29 cellular contexts compared by ENCODE assay signal in genomic region chr1:241635556-241636179, GRCh38. TPM values are rescaled to one million over a fixed set of nuclear protein-coding genes. Genes with fewer than 3 reads are reported as not detected.
DNase-seq lines count a peak whose midpoint lies in the region; ATAC-seq, FAIRE-seq and TF ChIP-seq lines count a peak whose summit lies in the region.
"Had no signal": no experiment of that assay in that cellular context is flagged by ENCODE, and none has a peak within 500 bp of the region (broad histone marks: within the 10 kb centered on the region; RNA-seq: fewer than 3 reads in every experiment).

No MANE protein-coding gene starts in this region.

- no peak for DNase-seq in A549 (ENCODE audit: low read depth in 1 of 2, low spot score in 1 of 2)
- no peak for DNase-seq in GM12891 (ENCODE audit: insufficient read length, low spot score)
- no peak for DNase-seq in PC-9
- no peak for DNase-seq in stimulated activated CD4-positive, alpha-beta T cell treated with anti-CD3 and anti-CD28 coated beads, Interleukin-4, amount 100 ng/mL, for 1 hour
- DNase-seq in RWPE1 (ENCODE audit: low spot score): no peak
- DNase-seq in HepG2 (ENCODE audit: low spot score): no peak
- no peak for DNase-seq in left cardiac atrium
- DNase-seq: activated CD4-positive, alpha-beta memory T cell treated with anti-CD3 and anti-CD28 coated beads for 36 hours; activated effector memory CD4-positive, alpha-beta T cell treated with Interleukin-2 at 50 U/mL for 16 hours; body of pancreas; DND-41; effector CD4-positive, alpha-beta T cell; head of caudate nucleus; NCI-H1105; NCI-H2081; NCI-H226; NCI-H748 treated with DMSO at 0.1 percent for 48 hours; OCI-M1; psoas muscle; T1000 had no signal

- BruUV-seq in PC-9 (replicated peaks; lab: Mats Ljungman, UMichigan) (no TSS peak), HepG2 (replicated peaks; lab: Mats Ljungman, UMichigan) (no TSS peak)

- no peak overlapping the region for H3K9ac ChIP-seq in HepG2 (ENCODE audit: insufficient read depth, low read depth, low read length)

- in situ Hi-C loops in HepG2 (cut with HindIII; ENCODE audit: extremely low pct_ligation_motif_present, low pct_unique_long_range_greater_than_20kb): loop anchor here (10.0 kb wide), 1 partner anchor 111 kb away; no protein-coding TSS in a partner anchor

- H3K9me2 ChIP-seq in PC-9 (ENCODE audit: insufficient read depth): no peaks in the 10 kb centered on the region

- H3F3A ChIP-seq in PC-9 (ENCODE audit: insufficient read depth, low read depth): peaks cover 16% of the 10 kb centered on the region

- H3K27me3 ChIP-seq in PC-9 (ENCODE audit: insufficient read depth, low read depth) (no peaks in the 10 kb centered on the region), HepG2 (ENCODE audit: control insufficient read depth in 1 of 2, insufficient read depth in 2 of 2, low read length in 2 of 2) (no peaks in the 10 kb centered on the region; a peak in 1 of 5 replicates)
- H3K27me3 ChIP-seq: body of pancreas, neutrophil had no signal

- no peak overlapping the region for H3K4me3 ChIP-seq in A549
- H3K4me3 ChIP-seq in PC-9: 0 out of 2 replicates have a peak overlapping the region, but pooled peaks have one; percentile 78
- no peak overlapping the region for H3K4me3 ChIP-seq in HepG2 (replicated peaks in 1 of 3; ENCODE audit: insufficient read depth in 1 of 3, low read depth in 2 of 3, low read length in 3 of 3)
- H3K4me3 ChIP-seq: body of pancreas, psoas muscle had no signal

- H3K27ac ChIP-seq in A549: no peak overlapping the region
- H3K27ac ChIP-seq in PC-9: no peak overlapping the region
- H3K27ac ChIP-seq in RWPE1: no peak overlapping the region
- H3K27ac ChIP-seq in HepG2 (ENCODE audit: extremely low read length, insufficient read depth, low read length): no peak overlapping the region
- H3K27ac ChIP-seq: body of pancreas, neutrophil, psoas muscle had no signal

- TF ChIP-seq CTCF in A549 (IDR thresholded peaks at IDR 0.05) (no peak), PC-9 (conservative IDR thresholded peaks at IDR 0.05) (no peak), RWPE1 (conservative IDR thresholded peaks at IDR 0.05; ENCODE audit: low read depth) (no peak), HepG2 (CRISPR knock-in tag; IDR thresholded peaks at IDR 0.05) (no peak)

- WGBS in A549 (ENCODE audit: missing lambda C conversion rate): 89% methylated on average over 4 of the region's 4 CpGs
- 99% methylated on average over 4 of the region's 4 CpGs for WGBS in HepG2 (ENCODE audit: low lambda C conversion rate)

- TF ChIP-seq POLR2A in A549 (IDR thresholded peaks at IDR 0.05; ENCODE audit: low read length) (no peak), GM12891 (IDR thresholded peaks at IDR 0.05; ENCODE audit: low read depth, low read length) (no peak), HepG2 (IDR thresholded peaks at IDR 0.05; ENCODE audit: insufficient read depth in 1 of 2, low read depth in 2 of 2, low read length in 2 of 2) (no peak)

- H3K9me3 ChIP-seq in A549: no peaks in the 10 kb centered on the region
- H3K9me3 ChIP-seq in PC-9 (ENCODE audit: insufficient read depth, low read depth): no peaks in the 10 kb centered on the region
- H3K9me3 ChIP-seq in HepG2 (ENCODE audit: low read length): no peaks in the 10 kb centered on the region
- H3K9me3 ChIP-seq: body of pancreas, neutrophil, psoas muscle had no signal

- H3K4me1 ChIP-seq in A549: peaks cover 39% of the 10 kb centered on the region
- H3K4me1 ChIP-seq in PC-9 (replicated peaks; ENCODE audit: insufficient read depth): peaks cover 26% of the 10 kb centered on the region
- H3K4me1 ChIP-seq in HepG2 (ENCODE audit: insufficient read depth, low read length): peaks cover 39% of the 10 kb centered on the region

- no peak for FAIRE-seq in A549 (lab: Jason Lieb, UNC)
- peak; percentile 74 for FAIRE-seq in GM12891 (lab: Jason Lieb, UNC)
- no peak for FAIRE-seq in HepG2 (lab: Jason Lieb, UNC)
- FAIRE-seq: H1 had no signal

- H4K20me1 ChIP-seq in PC-9 (ENCODE audit: insufficient read depth): no peaks in the 10 kb centered on the region
- peaks cover 6% of the 10 kb centered on the region; the same call in 1 of the 2 replicates for H4K20me1 ChIP-seq in HepG2 (ENCODE audit: insufficient read depth, low read length)

- intact Hi-C loops in PC-9 (cut with micrococcal nuclease; ENCODE audit: unreplicated experiment) (no loop called here), HepG2 (cut with micrococcal nuclease; ENCODE audit: unreplicated experiment) (no loop called here), left cardiac atrium (cut with DNase I) (no loop called here)

- H3K79me2 ChIP-seq in PC-9 (ENCODE audit: low read depth) (peaks cover 71% of the 10 kb centered on the region), HepG2 (ENCODE audit: insufficient read depth, low read length) (peaks cover 24% of the 10 kb centered on the region)

- no peak for ATAC-seq in A549
- ATAC-seq in HG03378 (IDR thresholded peaks at IDR 0.05; ENCODE audit: unreplicated experiment): peak; percentile 34
- ATAC-seq in HepG2: no peak
- ATAC-seq in left cardiac atrium: no peak
- ATAC-seq: body of pancreas, psoas muscle, Right ventricle myocardium inferior had no signal

- POLR2A ChIA-PET in A549 (lab: Yijun Ruan, JAX): no interaction called here
- POLR2A ChIA-PET in PC-9 (lab: Charles Lee; ENCODE audit: unreplicated experiment): no interaction called here
- POLR2A ChIA-PET in RWPE1 (lab: Yijun Ruan, JAX; ENCODE audit: low non-redundant PET): no interaction called here
- POLR2A ChIA-PET in HepG2 (lab: Yijun Ruan, JAX): no interaction called here

- no peak for TF ChIP-seq RAD21 in A549 (conservative IDR thresholded peaks at IDR 0.05 in 1 of 2, IDR thresholded peaks at IDR 0.05 in 1 of 2)
- no peak for TF ChIP-seq RAD21 in HepG2 (CRISPR knock-in tag; IDR thresholded peaks at IDR 0.05)

- no peak for TF ChIP-seq EP300 in A549 (IDR thresholded peaks at IDR 0.05)
- TF ChIP-seq EP300 in HepG2 (IDR thresholded peaks at IDR 0.05; ENCODE audit: low read depth in 2 of 2, low read length in 2 of 2): no peak
- no peak for TF ChIP-seq EP300 in HepG2 (CRISPR knock-in tag; IDR thresholded peaks at IDR 0.05; ENCODE audit: borderline replicate concordance)

- H2AFZ ChIP-seq in PC-9: no peak overlapping the region
- no peak overlapping the region for H2AFZ ChIP-seq in HepG2 (ENCODE audit: low read length)

- CTCF ChIA-PET in A549 (lab: Yijun Ruan, JAX) (interaction anchor here (0.7 to 4.2 kb wide), 2 partner anchors 8 to 25 kb away, joined by 3 to 24 read pairs; no protein-coding TSS in a partner anchor), PC-9 (lab: Charles Lee) (interaction anchor here (0.6 kb wide), 1 partner anchor 138 kb away, joined by 4 read pairs; no protein-coding TSS in a partner anchor), RWPE1 (lab: Yijun Ruan, JAX) (no interaction called here), HepG2 (lab: Yijun Ruan, JAX; ENCODE audit: low intra/inter-chr PET ratio, low total read pairs) (no interaction called here)

- H3K36me3 ChIP-seq in PC-9 (ENCODE audit: low read depth) (peaks cover 35% of the 10 kb centered on the region), HepG2 (replicated peaks in 1 of 2; ENCODE audit: control insufficient read depth in 1 of 2, insufficient read depth in 2 of 2, low read length in 2 of 2) (peaks cover 2 to 18% of the 10 kb centered on the region in 2 experiments; a peak in 4 of 5 replicates)
- H3K36me3 ChIP-seq: neutrophil had no signal

- H3K4me2 ChIP-seq in A549 (peak overlapping the region; percentile 88; the same call in 1 of the 3 replicates), PC-9 (0 out of 2 replicates have a peak overlapping the region, but pooled peaks have one; percentile 100), HepG2 (ENCODE audit: low read depth, low read length) (no peak overlapping the region)

RNA-seq across cellular contexts. Expression of gene CHML, which starts 4.5 kb away (rescaled TPM):
- polyA plus RNA-seq in A549 (2011; rRNA removed) (12.5 and 15.2 TPM in 2 replicates), A549 (2017; fragmentation: RNase III; extraction: RNeasy Plus Mini Kit Qiagen cat#74134 plus additional on column Dnase treatment) (8.8 to 12.6 TPM (median 10.2 TPM) in 3 replicates), HepG2 (2011; rRNA removed) (5.2 TPM in 2 replicates)
- polyA plus RNA-seq in A549 (2012; cell fraction: cytosol; rRNA removed): 4.0 and 6.5 TPM in 2 replicates
- polyA plus RNA-seq in A549 (2012; cell fraction: nucleus; rRNA removed): 6.5 and 7.5 TPM in 2 replicates
- polyA minus RNA-seq in A549 (2011; rRNA and poly(A)+ RNA removed): 33.7 and 40.7 TPM in 2 replicates
- polyA plus RNA-seq in GM12891 (2012; ENCODE audit: low read depth, missing spikeins): 4.2 TPM
- total RNA-seq in PC-9 (2021) (34.6 and 47.8 TPM in 2 replicates), HepG2 (2016; rRNA removed; fragmentation: Illumina TruSeq; extraction: Trizol) (16.7 and 21.0 TPM in 2 replicates), left cardiac atrium (1 to 10 TPM; 5.1 to 5.9 TPM)
- 1.2 and 1.5 TPM in 2 replicates for total RNA-seq in HepG2 (2016; cell fraction: cytosol; rRNA removed; fragmentation: Illumina TruSeq; extraction: Trizol; ENCODE audit: low read depth)
- total RNA-seq in HepG2 (2016; cell fraction: insoluble cytoplasmic fraction; rRNA removed; fragmentation: Illumina TruSeq; extraction: Trizol): 15.5 and 19.9 TPM in 2 replicates
- 7.3 TPM in 2 replicates for total RNA-seq in HepG2 (2016; cell fraction: membrane; rRNA removed; fragmentation: Illumina TruSeq; extraction: Trizol)
- total RNA-seq in HepG2 (2016; cell fraction: nucleus; rRNA removed; fragmentation: Illumina TruSeq; extraction: Trizol): 27.0 and 27.7 TPM in 2 replicates
- 2.2 and 2.7 TPM in 2 replicates for polyA plus RNA-seq in HepG2 (2011; cell fraction: cytosol; rRNA removed)
- 7.1 and 7.8 TPM in 2 replicates for polyA plus RNA-seq in HepG2 (2011; cell fraction: nucleus; rRNA removed)
- polyA plus RNA-seq in HepG2 (2012): 7.1 and 8.1 TPM in 2 replicates
- 0.27 and 0.35 TPM in 2 replicates for polyA plus RNA-seq in HepG2 (2016; cell fraction: cytosol; fragmentation: Illumina TruSeq; extraction: Trizol; ENCODE audit: low read depth)
- 9.8 and 11.3 TPM in 2 replicates for polyA plus RNA-seq in HepG2 (2016; cell fraction: insoluble cytoplasmic fraction; fragmentation: Illumina TruSeq; extraction: Trizol; ENCODE audit: low read depth)
- polyA plus RNA-seq in HepG2 (2016; cell fraction: membrane; fragmentation: Illumina TruSeq; extraction: Trizol; ENCODE audit: low read depth): 1.2 and 1.6 TPM in 2 replicates
- polyA plus RNA-seq in HepG2 (2016; cell fraction: nucleus; fragmentation: Illumina TruSeq; extraction: Trizol; ENCODE audit: insufficient read depth, low read depth): 16.7 and 19.0 TPM in 2 replicates
- 34.4 and 211 TPM in 2 replicates for polyA minus RNA-seq in HepG2 (2011; rRNA and poly(A)+ RNA removed; ENCODE audit: low replicate concordance)
- 8.0 and 11.1 TPM in 2 replicates for polyA minus RNA-seq in HepG2 (2011; cell fraction: cytosol; rRNA and poly(A)+ RNA removed)
- 44.5 and 48.6 TPM in 2 replicates for polyA minus RNA-seq in HepG2 (2011; cell fraction: nucleus; rRNA and poly(A)+ RNA removed)

RNA-seq across cellular contexts. Expression of gene OPN3, which starts 4.5 kb away (rescaled TPM):
- polyA plus RNA-seq in A549 (2011; rRNA removed): 119 and 144 TPM in 2 replicates
- 26.3 and 36.6 TPM in 2 replicates for polyA plus RNA-seq in A549 (2012; cell fraction: cytosol; rRNA removed)
- polyA plus RNA-seq in A549 (2012; cell fraction: nucleus; rRNA removed): 14.0 TPM in 2 replicates
- polyA plus RNA-seq in A549 (2017; fragmentation: RNase III; extraction: RNeasy Plus Mini Kit Qiagen cat#74134 plus additional on column Dnase treatment): 41.0 to 52.4 TPM (median 41.6 TPM) in 3 replicates
- polyA minus RNA-seq in A549 (2011; rRNA and poly(A)+ RNA removed): 35.1 and 38.8 TPM in 2 replicates
- 6.5 TPM for polyA plus RNA-seq in GM12891 (2012; ENCODE audit: low read depth, missing spikeins)
- total RNA-seq in PC-9 (2021): 53.2 and 62.7 TPM in 2 replicates
- 17.2 and 17.4 TPM in 2 replicates for total RNA-seq in HepG2 (2016; rRNA removed; fragmentation: Illumina TruSeq; extraction: Trizol)
- total RNA-seq in HepG2 (2016; cell fraction: cytosol; rRNA removed; fragmentation: Illumina TruSeq; extraction: Trizol; ENCODE audit: low read depth): 10.2 and 13.6 TPM in 2 replicates
- 16.6 and 16.7 TPM in 2 replicates for total RNA-seq in HepG2 (2016; cell fraction: insoluble cytoplasmic fraction; rRNA removed; fragmentation: Illumina TruSeq; extraction: Trizol)
- total RNA-seq in HepG2 (2016; cell fraction: membrane; rRNA removed; fragmentation: Illumina TruSeq; extraction: Trizol): 27.6 and 32.6 TPM in 2 replicates
- total RNA-seq in HepG2 (2016; cell fraction: nucleus; rRNA removed; fragmentation: Illumina TruSeq; extraction: Trizol): 9.9 and 12.6 TPM in 2 replicates
- 15.8 and 23.0 TPM in 2 replicates for polyA plus RNA-seq in HepG2 (2011; rRNA removed)
- polyA plus RNA-seq in HepG2 (2011; cell fraction: cytosol; rRNA removed): 11.8 and 19.2 TPM in 2 replicates
- 5.3 and 5.8 TPM in 2 replicates for polyA plus RNA-seq in HepG2 (2011; cell fraction: nucleus; rRNA removed)
- 19.0 and 21.9 TPM in 2 replicates for polyA plus RNA-seq in HepG2 (2012)
- 16.5 and 18.0 TPM in 2 replicates for polyA plus RNA-seq in HepG2 (2016; cell fraction: cytosol; fragmentation: Illumina TruSeq; extraction: Trizol; ENCODE audit: low read depth)
- polyA plus RNA-seq in HepG2 (2016; cell fraction: insoluble cytoplasmic fraction; fragmentation: Illumina TruSeq; extraction: Trizol; ENCODE audit: low read depth): 21.8 and 24.0 TPM in 2 replicates
- polyA plus RNA-seq in HepG2 (2016; cell fraction: membrane; fragmentation: Illumina TruSeq; extraction: Trizol; ENCODE audit: low read depth): 30.5 and 31.8 TPM in 2 replicates
- polyA plus RNA-seq in HepG2 (2016; cell fraction: nucleus; fragmentation: Illumina TruSeq; extraction: Trizol; ENCODE audit: insufficient read depth, low read depth): 23.1 and 23.3 TPM in 2 replicates
- polyA minus RNA-seq in HepG2 (2011; rRNA and poly(A)+ RNA removed; ENCODE audit: low replicate concordance): 13.5 and 35.7 TPM in 2 replicates
- polyA minus RNA-seq in HepG2 (2011; cell fraction: cytosol; rRNA and poly(A)+ RNA removed): 8.9 and 10.1 TPM in 2 replicates
- 7.6 and 10.9 TPM in 2 replicates for polyA minus RNA-seq in HepG2 (2011; cell fraction: nucleus; rRNA and poly(A)+ RNA removed)
- 1 to 10 TPM; 5.8 to 7.7 TPM for total RNA-seq in left cardiac atrium

RNA-seq across cellular contexts. Expression of gene WDR64, which starts 16.4 kb away (rescaled TPM):
- not detected in 2 replicates for polyA plus RNA-seq in A549 (2011; rRNA removed)
- not detected in 2 replicates for polyA plus RNA-seq in A549 (2012; cell fraction: cytosol; rRNA removed)
- polyA plus RNA-seq in A549 (2012; cell fraction: nucleus; rRNA removed): not detected in 2 replicates
- polyA plus RNA-seq in A549 (2017; fragmentation: RNase III; extraction: RNeasy Plus Mini Kit Qiagen cat#74134 plus additional on column Dnase treatment): 0.03 TPM in 1 of 3 replicates, not detected in the others
- polyA minus RNA-seq in A549 (2011; rRNA and poly(A)+ RNA removed): 0.37 TPM in 1 of 2 replicates, not detected in the other
- polyA plus RNA-seq in GM12891 (2012; ENCODE audit: low read depth, missing spikeins): not detected
- total RNA-seq in PC-9 (2021): not detected in 2 replicates
- not detected in 2 replicates for total RNA-seq in HepG2 (2016; rRNA removed; fragmentation: Illumina TruSeq; extraction: Trizol)
- total RNA-seq in HepG2 (2016; cell fraction: cytosol; rRNA removed; fragmentation: Illumina TruSeq; extraction: Trizol; ENCODE audit: low read depth): not detected in 2 replicates
- not detected in 2 replicates for total RNA-seq in HepG2 (2016; cell fraction: insoluble cytoplasmic fraction; rRNA removed; fragmentation: Illumina TruSeq; extraction: Trizol)
- not detected in 2 replicates for total RNA-seq in HepG2 (2016; cell fraction: membrane; rRNA removed; fragmentation: Illumina TruSeq; extraction: Trizol)
- total RNA-seq in HepG2 (2016; cell fraction: nucleus; rRNA removed; fragmentation: Illumina TruSeq; extraction: Trizol): not detected in 2 replicates
- polyA plus RNA-seq in HepG2 (2011; rRNA removed): not detected in 2 replicates
- not detected in 2 replicates for polyA plus RNA-seq in HepG2 (2011; cell fraction: cytosol; rRNA removed)
- polyA plus RNA-seq in HepG2 (2011; cell fraction: nucleus; rRNA removed): not detected in 2 replicates
- polyA plus RNA-seq in HepG2 (2012): not detected in 2 replicates
- not detected in 2 replicates for polyA plus RNA-seq in HepG2 (2016; cell fraction: cytosol; fragmentation: Illumina TruSeq; extraction: Trizol; ENCODE audit: low read depth)
- polyA plus RNA-seq in HepG2 (2016; cell fraction: insoluble cytoplasmic fraction; fragmentation: Illumina TruSeq; extraction: Trizol; ENCODE audit: low read depth): not detected in 2 replicates
- not detected in 2 replicates for polyA plus RNA-seq in HepG2 (2016; cell fraction: membrane; fragmentation: Illumina TruSeq; extraction: Trizol; ENCODE audit: low read depth)
- polyA plus RNA-seq in HepG2 (2016; cell fraction: nucleus; fragmentation: Illumina TruSeq; extraction: Trizol; ENCODE audit: insufficient read depth, low read depth): not detected in 2 replicates
- polyA minus RNA-seq in HepG2 (2011; rRNA and poly(A)+ RNA removed; ENCODE audit: low replicate concordance): not detected in 2 replicates
- polyA minus RNA-seq in HepG2 (2011; cell fraction: cytosol; rRNA and poly(A)+ RNA removed): not detected in 2 replicates
- polyA minus RNA-seq in HepG2 (2011; cell fraction: nucleus; rRNA and poly(A)+ RNA removed): not detected in 2 replicates
- total RNA-seq in left cardiac atrium: not detected
- total RNA-seq: activated CD4-positive, alpha-beta memory T cell treated with anti-CD3 and anti-CD28 coated beads for 36 hours; body of pancreas; epithelial cell of proximal tubule; H1; LHCN-M2; lung microvascular endothelial cell; psoas muscle; Right ventricle myocardium inferior; urinary bladder had no signal
- polyA plus RNA-seq: BJ, psoas muscle had no signal

Comparison
In these comparisons a context has a peak if more than half of its experiments do, and no peak if none do; other contexts are left out.
1. CTCF ChIA-PET loops: an anchor here in A549 (0.7 to 4.2 kb wide) and PC-9 (0.6 kb wide); none called in RWPE1 and HepG2.